ENCODE assay signal across 8 cellular contexts in genomic region chr9:137227057-137227852, GRCh38. TPM values are rescaled to one million over a fixed set of nuclear protein-coding genes. Genes with fewer than 3 reads are reported as not detected.
DNase-seq lines count a peak whose midpoint lies in the region; ATAC-seq, FAIRE-seq and TF ChIP-seq lines count a peak whose summit lies in the region.

Gene RNF224, plus strand, starts transcription at chr9:137227502. Its CDS starts 834 bp downstream, at chr9:137228336.

- intact Hi-C loops in posterior vena cava (cut with DNase I) = loop anchor here in 1 of 2 donors (5.0 kb wide), 1 partner anchor 110 kb away; no protein-coding TSS in a partner anchor

- peak; percentile 52 for FAIRE-seq in urothelium cell line (lab: Jason Lieb, UNC)

- TF ChIP-seq CTCF in LNCAP (IDR thresholded peaks at IDR 0.05) = peak; percentile 94

- peak; percentile 49 for DNase-seq in DMS153 treated with DMSO at 0.1 percent for 48 hours (lab: John Stamatoyannopoulos, UW; ENCODE audit: unreplicated experiment)
- DNase-seq in SK-N-DZ (ENCODE audit: low spot score) = peak; percentile 84
- DNase-seq in activated naive CD4-positive, alpha-beta T cell (lab: John Stamatoyannopoulos, UW) = peak; percentile 51 to 79 (median 69)
- DNase-seq in glomerular visceral epithelial cell (ENCODE audit: extremely low spot score) = peak; percentile 86
- peak; percentile 92 for DNase-seq in posterior vena cava (ENCODE audit: low spot score)
- peak; percentile 68 for DNase-seq in urothelium cell line (ENCODE audit: low spot score)

- no peak for ATAC-seq in HG02870 (IDR thresholded peaks at IDR 0.05; ENCODE audit: unreplicated experiment)

RNA-seq across cellular contexts. Expression of gene RNF224, which starts in this region (rescaled TPM):
- polyA plus RNA-seq in SK-N-DZ (2014; cell fraction: cytosol; rRNA removed) = 0.44 TPM in 1 of 2 replicates, not detected in the other
- 0.75 TPM in 1 of 2 replicates, not detected in the other for polyA plus RNA-seq in SK-N-DZ (2014; cell fraction: nucleus; rRNA removed)
- not detected for total RNA-seq in posterior vena cava

Comparison
In these comparisons a context has a peak if more than half of its experiments do, and no peak if none do; other contexts are left out.
1. Peak in DNase-seq in posterior vena cava; RNA of the gene not detected or under 1 TPM.